Comparison of ENCODE assay signal across 14 cellular contexts in genomic region chr3:142150271-142150670, GRCh38. TPM values are rescaled to one million over a fixed set of nuclear protein-coding genes. Genes with fewer than 3 reads are reported as not detected.
A peak's percentile ranks its signal among the peaks of the same experiment; 100 is the strongest.
DNase-seq lines count a peak whose midpoint lies in the region; ATAC-seq and TF ChIP-seq lines count a peak whose summit lies in the region.
"Had no signal": no experiment of that assay in that cellular context is flagged by ENCODE, and none has a peak within 500 bp of the region (broad histone marks: within the 10 kb centered on the region; RNA-seq: fewer than 3 reads in every experiment).

No MANE protein-coding gene starts in this region.

- H2AFZ ChIP-seq in SK-N-SH (ENCODE audit: low read depth) (peak overlapping the region; percentile 100; the same call in 1 of the 2 replicates), osteoblast (ENCODE audit: low read length) (peak overlapping the region; percentile 97)

- intact Hi-C loops in esophagus muscularis mucosa (cut with DNase I) = no loop called here

- no peaks in the 10 kb centered on the region for H3F3A ChIP-seq in SK-N-SH (replicated peaks; ENCODE audit: insufficient read depth)

- TF ChIP-seq EP300 in SK-N-SH (IDR thresholded peaks at IDR 0.05; ENCODE audit: borderline replicate concordance in 1 of 2, low read depth in 1 of 2, low read length in 1 of 2) (no peak), esophagus muscularis mucosa (IDR thresholded peaks at IDR 0.05) (no peak)

- TF ChIP-seq POLR2A in esophagus muscularis mucosa (IDR thresholded peaks at IDR 0.05; ENCODE audit: low read depth) = no peak

- peaks cover 0 to 9% of the 10 kb centered on the region in 2 experiments; a peak in 3 of 4 replicates for H3K4me1 ChIP-seq in SK-N-SH (ENCODE audit: control insufficient read depth in 1 of 2, insufficient read depth in 2 of 2, low read depth in 1 of 2, low read length in 1 of 2)
- H3K4me1 ChIP-seq in osteoblast (ENCODE audit: insufficient read depth, low read length) = peaks cover 9% of the 10 kb centered on the region
- H3K4me1 ChIP-seq in esophagus muscularis mucosa = peaks cover 15 to 38% (median 34%) of the 10 kb centered on the region in 4 donors

- no peaks in the 10 kb centered on the region for H3K9me2 ChIP-seq in SK-N-SH

- H4K20me1 ChIP-seq in SK-N-SH (ENCODE audit: insufficient read depth) = no peaks in the 10 kb centered on the region
- H4K20me1 ChIP-seq in osteoblast (ENCODE audit: insufficient read depth, low read length) = no peaks in the 10 kb centered on the region

- DNase-seq in SK-N-SH = no peak
- no peak for DNase-seq in HFFc6
- DNase-seq in central memory CD8-positive, alpha-beta T cell (ENCODE audit: low spot score in 2 of 2) = no peak
- DNase-seq in osteoblast (ENCODE audit: insufficient read length, low spot score, missing footprints) = no peak
- DNase-seq in esophagus muscularis mucosa (ENCODE audit: extremely low spot score) = no peak
- DNase-seq in NCI-H187 (lab: John Stamatoyannopoulos, UW) = no peak
- DNase-seq: adrenal gland, GDM1, NCI-H2029 treated with DMSO at 0.1 percent for 48 hours, NCI-H774, tibial artery had no signal

- H3K4me3 ChIP-seq in SK-N-SH (ENCODE audit: low read depth in 2 of 2, low read length in 1 of 2) (no peak overlapping the region), osteoblast (ENCODE audit: insufficient read depth, low read length) (no peak overlapping the region), esophagus muscularis mucosa (no peak overlapping the region)

- H3K27ac ChIP-seq in SK-N-SH (ENCODE audit: low read depth in 2 of 2, low read length in 1 of 2) = no peak overlapping the region
- no peak overlapping the region for H3K27ac ChIP-seq in osteoblast (ENCODE audit: low read depth, low read length)
- H3K27ac ChIP-seq in esophagus muscularis mucosa (replicated peaks in 1 of 4) = peak overlapping the region in 1 of 4 donors; percentile 97
- H3K27ac ChIP-seq: 22Rv1 had no signal

- no peaks in the 10 kb centered on the region for H3K27me3 Mint-ChIP-seq in HFFc6 (ENCODE audit: insufficient read depth)
- H3K27me3 Mint-ChIP-seq in central memory CD8-positive, alpha-beta T cell = no peaks in the 10 kb centered on the region

- H3K9me3 Mint-ChIP-seq in HFFc6 = no peaks in the 10 kb centered on the region
- H3K9me3 Mint-ChIP-seq in central memory CD8-positive, alpha-beta T cell = no peaks in the 10 kb centered on the region

- H3K9ac ChIP-seq in SK-N-SH = no peak overlapping the region

- no peaks in the 10 kb centered on the region for H3K36me3 ChIP-seq in SK-N-SH (replicated peaks in 1 of 2; ENCODE audit: control insufficient read depth in 1 of 2, insufficient read depth in 2 of 2, low read length in 1 of 2)
- H3K36me3 ChIP-seq in osteoblast (ENCODE audit: insufficient read depth, low read length) = no peaks in the 10 kb centered on the region
- H3K36me3 ChIP-seq in esophagus muscularis mucosa = no peaks in the 10 kb centered on the region
- H3K36me3 ChIP-seq: adrenal gland, tibial artery had no signal

- TF ChIP-seq CTCF in SK-N-SH (IDR thresholded peaks at IDR 0.05) (no peak), HFFc6 (IDR thresholded peaks at IDR 0.05) (no peak), osteoblast (IDR thresholded peaks at IDR 0.05; ENCODE audit: extremely low read depth, low read depth, low read length) (no peak), esophagus muscularis mucosa (IDR thresholded peaks at IDR 0.05) (no peak)

- peak overlapping the region; percentile 91 for H3K4me3 Mint-ChIP-seq in HFFc6
- H3K4me3 Mint-ChIP-seq in central memory CD8-positive, alpha-beta T cell = peak overlapping the region; percentile 87

- peaks cover 25% of the 10 kb centered on the region for H3K4me1 Mint-ChIP-seq in HFFc6 (ENCODE audit: low read depth)
- peaks cover 19% of the 10 kb centered on the region for H3K4me1 Mint-ChIP-seq in central memory CD8-positive, alpha-beta T cell

- 0 out of 2 replicates have a peak overlapping the region, but pooled peaks have one; percentile 11 for H3K27ac Mint-ChIP-seq in HFFc6
- peak overlapping the region; percentile 89 for H3K27ac Mint-ChIP-seq in central memory CD8-positive, alpha-beta T cell (ENCODE audit: low read depth)

- no peak overlapping the region for H3K4me2 ChIP-seq in SK-N-SH
- H3K4me2 ChIP-seq in osteoblast (ENCODE audit: insufficient read depth, low read length) = no peak overlapping the region

- H3K79me2 ChIP-seq in SK-N-SH (ENCODE audit: insufficient read depth) = peaks cover 23% of the 10 kb centered on the region
- H3K79me2 ChIP-seq in osteoblast (ENCODE audit: insufficient read depth, low read length) = peaks cover 6% of the 10 kb centered on the region

- H3K9me3 ChIP-seq in SK-N-SH = no peaks in the 10 kb centered on the region
- no peaks in the 10 kb centered on the region for H3K9me3 ChIP-seq in osteoblast (ENCODE audit: low read depth, low read length)
- H3K9me3 ChIP-seq in esophagus muscularis mucosa = no peaks in the 10 kb centered on the region
- H3K9me3 ChIP-seq: adrenal gland, tibial artery had no signal

- TF ChIP-seq RAD21 in SK-N-SH (IDR thresholded peaks at IDR 0.05; ENCODE audit: low read length) = no peak

- H3K36me3 Mint-ChIP-seq in HFFc6 (ENCODE audit: low read depth) = no peaks in the 10 kb centered on the region
- peaks cover 2% of the 10 kb centered on the region for H3K36me3 Mint-ChIP-seq in central memory CD8-positive, alpha-beta T cell (ENCODE audit: insufficient read depth)

- H3K27me3 ChIP-seq in SK-N-SH (ENCODE audit: insufficient read depth) (no peaks in the 10 kb centered on the region), osteoblast (ENCODE audit: insufficient read depth, low read length) (no peaks in the 10 kb centered on the region), esophagus muscularis mucosa (no peaks in the 10 kb centered on the region)
- H3K27me3 ChIP-seq: adrenal gland, tibial artery had no signal

- POLR2A ChIA-PET in SK-N-SH (lab: Yijun Ruan, JAX) = no interaction called here

- ATAC-seq in SK-N-SH treated with all-trans-retinoic acid at 6 μM for 48 hours = no peak
- ATAC-seq in central memory CD8-positive, alpha-beta T cell (replicated peaks; ENCODE audit: extremely low read depth, poor library complexity, severe bottlenecking) = no peak
- no peak for ATAC-seq in HG03432 (IDR thresholded peaks at IDR 0.05; ENCODE audit: unreplicated experiment)

- CTCF ChIA-PET in SK-N-SH (lab: Yijun Ruan, JAX) = interaction anchor here (1.4 kb wide), 1 partner anchor 14 kb away, joined by 3 read pairs; no protein-coding TSS in a partner anchor

- WGBS in SK-N-SH (ENCODE audit: low lambda C conversion rate) = 88% methylated on average over 13 of the region's 13 CpGs
- WGBS in esophagus muscularis mucosa = 97% methylated on average over 13 of the region's 13 CpGs

TF ChIP-seq in SK-N-SH, 30 proteins besides CTCF, POLR2A, EP300 and RAD21:
- TF ChIP-seq YY1 (IDR thresholded peaks at IDR 0.05; ENCODE audit: low read depth) = no peak
- no peak for TF ChIP-seq FOSL2 (IDR thresholded peaks at IDR 0.05; ENCODE audit: borderline replicate concordance, low read depth)
- TF ChIP-seq FOXM1 (IDR thresholded peaks at IDR 0.05; ENCODE audit: low read depth) = no peak
- no peak for TF ChIP-seq GATA2 (CRISPR knock-in tag; IDR thresholded peaks at IDR 0.05)
- TF ChIP-seq TEAD4 (IDR thresholded peaks at IDR 0.05; ENCODE audit: borderline replicate concordance, insufficient read depth) = no peak
- no peak for TF ChIP-seq TCF12 (IDR thresholded peaks at IDR 0.05)
- TF ChIP-seq, protein P1, sequence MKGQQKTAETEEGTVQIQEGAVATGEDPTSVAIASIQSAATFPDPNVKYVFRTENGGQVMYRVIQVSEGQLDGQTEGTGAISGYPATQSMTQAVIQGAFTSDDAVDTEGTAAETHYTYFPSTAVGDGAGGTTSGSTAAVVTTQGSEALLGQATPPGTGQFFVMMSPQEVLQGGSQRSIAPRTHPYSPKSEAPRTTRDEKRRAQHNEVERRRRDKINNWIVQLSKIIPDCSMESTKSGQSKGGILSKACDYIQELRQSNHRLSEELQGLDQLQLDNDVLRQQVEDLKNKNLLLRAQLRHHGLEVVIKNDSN (IDR thresholded peaks at IDR 0.05; ENCODE audit: borderline replicate concordance, low read depth) = no peak
- no peak for TF ChIP-seq ELF1 (IDR thresholded peaks at IDR 0.05)
- no peak for TF ChIP-seq CHD2 (IDR thresholded peaks at IDR 0.05; ENCODE audit: low read length, partially characterized antibody)

TF ChIP-seq in SK-N-SH treated with all-trans-retinoic acid at 6 μM for 48 hours, 23 proteins besides CTCF, POLR2A, EP300 and RAD21 (continues in another document):
- TF ChIP-seq ZNF565 (CRISPR knock-in tag; conservative IDR thresholded peaks at IDR 0.05; ENCODE audit: low read depth) = no peak
- TF ChIP-seq, protein P2, sequence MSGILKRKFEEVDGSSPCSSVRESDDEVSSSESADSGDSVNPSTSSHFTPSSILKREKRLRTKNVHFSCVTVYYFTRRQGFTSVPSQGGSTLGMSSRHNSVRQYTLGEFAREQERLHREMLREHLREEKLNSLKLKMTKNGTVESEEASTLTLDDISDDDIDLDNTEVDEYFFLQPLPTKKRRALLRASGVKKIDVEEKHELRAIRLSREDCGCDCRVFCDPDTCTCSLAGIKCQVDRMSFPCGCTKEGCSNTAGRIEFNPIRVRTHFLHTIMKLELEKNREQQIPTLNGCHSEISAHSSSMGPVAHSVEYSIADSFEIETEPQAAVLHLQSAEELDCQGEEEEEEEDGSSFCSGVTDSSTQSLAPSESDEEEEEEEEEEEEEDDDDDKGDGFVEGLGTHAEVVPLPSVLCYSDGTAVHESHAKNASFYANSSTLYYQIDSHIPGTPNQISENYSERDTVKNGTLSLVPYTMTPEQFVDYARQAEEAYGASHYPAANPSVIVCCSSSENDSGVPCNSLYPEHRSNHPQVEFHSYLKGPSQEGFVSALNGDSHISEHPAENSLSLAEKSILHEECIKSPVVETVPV (CRISPR knock-in tag; IDR thresholded peaks at IDR 0.05) = no peak
- no peak for TF ChIP-seq ZFP3 (CRISPR knock-in tag; IDR thresholded peaks at IDR 0.05)
- TF ChIP-seq ZNF8 (CRISPR knock-in tag; IDR thresholded peaks at IDR 0.05) = no peak

RNA-seq across cellular contexts. Expression of gene TFDP2, which starts 0.9 kb away (rescaled TPM):
- 8.6 and 11.0 TPM in 2 replicates for polyA plus RNA-seq in SK-N-SH (2012; rRNA removed)
- 12.9 and 34.1 TPM in 2 replicates for polyA plus RNA-seq in SK-N-SH (2012; cell fraction: cytosol; rRNA removed)
- 10.5 and 15.8 TPM in 2 replicates for polyA plus RNA-seq in SK-N-SH (2012; cell fraction: nucleus; rRNA removed)
- 10 to 100 TPM; 22.0 to 34.1 (median 27.6) TPM for total RNA-seq in HFFc6 (2021; fragmentation: NEBNext Ultra II Directional; extraction: Animal tissue kit (Norgen Biotek cat#: 25700))
- total RNA-seq in osteoblast (41.6 and 146 TPM in 2 replicates), esophagus muscularis mucosa (100 to 1,000 TPM in 1 of 4 donors, 10 to 100 TPM in 3; 41.9 to 134 (median 47.3) TPM)
